In genomic region chr1:81172483-81172882, GRCh38 we compare ENCODE assay signal across 3 cellular contexts.
"Had no signal": no experiment of that assay in that cellular context is flagged by ENCODE, and none has a peak within 500 bp of the region (broad histone marks: within the 10 kb centered on the region; RNA-seq: fewer than 3 reads in every experiment).

No MANE protein-coding gene starts in this region.

- H3K4me3 ChIP-seq: GM12878 had no signal

- DNase-seq: GDM1, GF-D8 had no signal

- ATAC-seq: GM12878 had no signal
